Comparison of ENCODE assay signal across 10 cellular contexts in the genomic region with DNA sequence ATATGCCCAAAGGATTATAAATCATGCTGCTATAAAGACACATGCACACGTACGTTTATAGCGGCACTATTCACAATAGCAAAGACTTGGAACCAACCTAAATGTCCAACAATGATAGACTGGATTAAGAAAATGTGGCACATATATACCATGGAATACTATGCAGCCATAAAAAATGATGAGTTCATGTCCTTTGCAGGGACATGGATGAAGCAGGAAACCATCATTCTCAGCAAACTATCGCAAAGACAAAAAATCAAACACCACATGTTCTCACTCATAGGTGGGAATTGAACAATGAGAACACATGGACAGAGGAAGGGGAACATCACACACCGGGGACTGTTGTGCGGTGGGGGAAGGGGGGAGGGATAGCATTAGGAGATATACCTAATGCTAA. TPM values are rescaled to one million over a fixed set of nuclear protein-coding genes. Genes with fewer than 3 reads are reported as not detected.
"Had no signal": no experiment of that assay in that cellular context is flagged by ENCODE, and none has a peak within 500 bp of the region (broad histone marks: within the 10 kb centered on the region; RNA-seq: fewer than 3 reads in every experiment).

No MANE protein-coding gene starts in this region.

RNA-seq across cellular contexts. Expression of a gene that starts 51.3 kb away (rescaled TPM):
- total RNA-seq: activated naive CD4-positive, alpha-beta T cell treated with anti-CD3 and anti-CD28 coated beads for 36 hours; activated naive CD4-positive, alpha-beta T cell treated with anti-CD3 and anti-CD28 coated beads, Interleukin-2, amount 50 U/mL, for 72 hours; activated naive CD8-positive, alpha-beta T cell treated with anti-CD3 and anti-CD28 coated beads for 36 hours; activated T-cell treated with anti-CD3 and anti-CD28 coated beads, Interleukin-2, amount 50 U/mL, for 72 hours; activated T-helper 1 cell treated with anti-CD3 and anti-CD28 coated beads, Interleukin-12 subunit alpha, Interleukin-12 subunit beta, Interleukin-2, Interleukin-4 antibody, amounts not matched to agents 30 ng/mL and 10 ng/mL and 1 ng/mL, durations not matched to agents 14 hours and 24 hours and 36 hours; activated T-helper 17 cell treated with anti-CD3 and anti-CD28 coated beads, Interleukin-2, amount 50 U/mL, for 72 hours; activated T-helper 2 cell treated with anti-CD3 and anti-CD28 coated beads, Interferon-gamma antibody, Interleukin-2, Interleukin-4, amounts not matched to agents 10 μg/mL and 5 μg/mL and 100 μg/mL, durations not matched to agents 14 hours and 24 hours and 36 hours; astrocyte; bronchial epithelial cell had no signal
- polyA plus RNA-seq: cardiac muscle cell had no signal
